In genomic region chr2:240249423-240250149, GRCh38 we compare ENCODE assay signal across 12 cellular contexts.
DNase-seq lines count a peak whose midpoint lies in the region; ATAC-seq and TF ChIP-seq lines count a peak whose summit lies in the region.
"Had no signal": no experiment of that assay in that cellular context is flagged by ENCODE, and none has a peak within 500 bp of the region (broad histone marks: within the 10 kb centered on the region; RNA-seq: fewer than 3 reads in every experiment).

No MANE protein-coding gene starts in this region.

- peak overlapping the region; percentile 68 for H2BK12ac ChIP-seq in neuronal stem cell (ENCODE audit: low read length)

- no peaks in the 10 kb centered on the region for H3K9me3 Mint-ChIP-seq in MCF 10A (ENCODE audit: unreplicated experiment)

- peak overlapping the region; percentile 1 for H3K9ac ChIP-seq in neuronal stem cell (ENCODE audit: low read depth, low read length, poor library complexity)

- WGBS in esophagus muscularis mucosa: 89% methylated on average over 17 of the region's 21 CpGs
- no CpG with 5 or more reads among the region's 21 CpGs for WGBS in neuronal stem cell (ENCODE audit: extremely low coverage in 2 of 2, insufficient read length in 2 of 2, insufficient replicate concordance in 1 of 2), 2 donors

- H3K36me3 ChIP-seq in breast epithelium (no peaks in the 10 kb centered on the region), esophagus muscularis mucosa (no peaks in the 10 kb centered on the region), neuronal stem cell (replicated peaks in 1 of 2; ENCODE audit: control insufficient read depth in 2 of 2, insufficient read depth in 2 of 2, low read length in 2 of 2) (no peaks in the 10 kb centered on the region), upper lobe of right lung (no peaks in the 10 kb centered on the region)

- peak overlapping the region; percentile 22 for H3K14ac ChIP-seq in neuronal stem cell (ENCODE audit: low read length)

- peak overlapping the region; percentile 25 for H3K23ac ChIP-seq in neuronal stem cell (ENCODE audit: low read depth, low read length, poor library complexity)

- TF ChIP-seq CTCF in breast epithelium (IDR thresholded peaks at IDR 0.05) (no peak), MCF 10A (IDR thresholded peaks at IDR 0.05; ENCODE audit: unreplicated experiment) (no peak), esophagus muscularis mucosa (IDR thresholded peaks at IDR 0.05) (no peak), upper lobe of right lung (IDR thresholded peaks at IDR 0.05) (no peak)

- H3K4me1 ChIP-seq in breast epithelium: peaks cover 5 to 10% of the 10 kb centered on the region in 2 donors
- H3K4me1 ChIP-seq in esophagus muscularis mucosa: peaks cover 30 to 39% (median 30%) of the 10 kb centered on the region in 4 donors
- peaks cover 28% of the 10 kb centered on the region in 2 donors for H3K4me1 ChIP-seq in neuronal stem cell (ENCODE audit: control insufficient read depth in 2 of 2, insufficient read depth in 1 of 2, low read depth in 1 of 2, low read length in 2 of 2)
- peaks cover 15% of the 10 kb centered on the region for H3K4me1 ChIP-seq in upper lobe of right lung

- POLR2A ChIA-PET in MCF 10A (lab: Yijun Ruan, JAX): no interaction called here

- H3K4ac ChIP-seq in neuronal stem cell (ENCODE audit: low read length): no peak overlapping the region

- H3K27me3 ChIP-seq in breast epithelium (no peaks in the 10 kb centered on the region), esophagus muscularis mucosa (peaks cover 0 to 45% (median 0%) of the 10 kb centered on the region in 4 donors), neuronal stem cell (ENCODE audit: control insufficient read depth in 3 of 3, insufficient read depth in 3 of 3, low read depth in 1 of 3, low read length in 3 of 3) (no peaks in the 10 kb centered on the region), upper lobe of right lung (no peaks in the 10 kb centered on the region)

- H4K91ac ChIP-seq in neuronal stem cell (ENCODE audit: low read depth, low read length, poor library complexity): peak overlapping the region; percentile 97

- no peak overlapping the region for H4K8ac ChIP-seq in neuronal stem cell (ENCODE audit: low read depth, low read length)

- H3K27ac Mint-ChIP-seq in MCF 10A (ENCODE audit: low read depth, unreplicated experiment): no peak overlapping the region

- no peaks in the 10 kb centered on the region for H3K79me1 ChIP-seq in neuronal stem cell (ENCODE audit: low read depth, low read length)

- no peak overlapping the region for H3K4me3 Mint-ChIP-seq in MCF 10A (ENCODE audit: unreplicated experiment)

- DNase-seq in breast epithelium (ENCODE audit: low spot score in 2 of 2) (peak in 1 of 2 donors; percentile 16), MCF 10A (ENCODE audit: unreplicated experiment) (no peak), esophagus muscularis mucosa (ENCODE audit: extremely low spot score) (peak; percentile 87), neuronal stem cell (ENCODE audit: low spot score) (no peak), upper lobe of right lung (peak; percentile 64), MV-4-11 (lab: John Stamatoyannopoulos, UW) (no peak)
- DNase-seq: activated CD4-positive, alpha-beta T cell treated with anti-CD3 and anti-CD28 coated beads for 4 hours; HCEC 1CT; MM.1S; NCI-H524 treated with DMSO at 0.1 percent for 48 hours had no signal

- TF ChIP-seq POLR2A in breast epithelium (IDR thresholded peaks at IDR 0.05): no peak
- no peak for TF ChIP-seq POLR2A in esophagus muscularis mucosa (IDR thresholded peaks at IDR 0.05; ENCODE audit: low read depth)

- peak overlapping the region; percentile 99 for H2BK15ac ChIP-seq in neuronal stem cell (ENCODE audit: low read length)

- CTCF ChIA-PET in MCF 10A (lab: Yijun Ruan, JAX): no interaction called here

- H2BK5ac ChIP-seq in neuronal stem cell (ENCODE audit: low read length): peak overlapping the region; percentile 33

- peak overlapping the region; percentile 97 for H3K18ac ChIP-seq in neuronal stem cell (ENCODE audit: low read length)

- ATAC-seq in upper lobe of right lung (no peak), GM21717 (IDR thresholded peaks at IDR 0.05; ENCODE audit: unreplicated experiment) (no peak), GM18511 (IDR thresholded peaks at IDR 0.05; ENCODE audit: unreplicated experiment) (no peak)

- TF ChIP-seq EP300 in esophagus muscularis mucosa (IDR thresholded peaks at IDR 0.05): no peak

- no peak overlapping the region for H3K4me2 ChIP-seq in neuronal stem cell (ENCODE audit: insufficient read depth, low read length, poor library complexity, severe bottlenecking)

- H3K4me1 Mint-ChIP-seq in MCF 10A (ENCODE audit: insufficient read depth, unreplicated experiment): no peaks in the 10 kb centered on the region

- BruUV-seq in MCF 10A (replicated peaks; lab: Mats Ljungman, UMichigan): no TSS peak

- peak overlapping the region; percentile 4 for H2BK120ac ChIP-seq in neuronal stem cell (ENCODE audit: low read depth, low read length)

- H2AK5ac ChIP-seq in neuronal stem cell (ENCODE audit: low read depth, low read length): peak overlapping the region; percentile 99

- H2AFZ ChIP-seq in neuronal stem cell (ENCODE audit: low read length): peak overlapping the region; percentile 45

- no peaks in the 10 kb centered on the region for H3K27me3 Mint-ChIP-seq in MCF 10A (ENCODE audit: insufficient read depth, unreplicated experiment)

- H3K27ac ChIP-seq in breast epithelium (peak overlapping the region; percentile 83 to 92), esophagus muscularis mucosa (replicated peaks in 1 of 4) (peak overlapping the region; percentile 62 to 81 (median 69)), neuronal stem cell (replicated peaks; ENCODE audit: low read length) (no peak overlapping the region), upper lobe of right lung (no peak overlapping the region)

- H3K4me3 ChIP-seq in breast epithelium: no peak overlapping the region
- no peak overlapping the region for H3K4me3 ChIP-seq in esophagus muscularis mucosa
- H3K4me3 ChIP-seq in neuronal stem cell (ENCODE audit: low read length in 2 of 2): no peak overlapping the region
- H3K4me3 ChIP-seq in upper lobe of right lung: no peak overlapping the region

- H3K9me3 ChIP-seq in breast epithelium (no peaks in the 10 kb centered on the region), esophagus muscularis mucosa (no peaks in the 10 kb centered on the region), neuronal stem cell (replicated peaks in 1 of 2; ENCODE audit: control insufficient read depth in 2 of 2, insufficient read depth in 1 of 2, low read depth in 1 of 2, low read length in 2 of 2) (no peaks in the 10 kb centered on the region), upper lobe of right lung (no peaks in the 10 kb centered on the region)

- H3K36me3 Mint-ChIP-seq in MCF 10A (ENCODE audit: insufficient read depth, unreplicated experiment): no peaks in the 10 kb centered on the region

- intact Hi-C loops in breast epithelium (cut with DNase I; ENCODE audit: low total_unique reads) (no loop called here), MCF 10A (cut with micrococcal nuclease) (no loop called here), esophagus muscularis mucosa (cut with DNase I) (no loop called here), upper lobe of right lung (cut with DNase I) (no loop called here)

Comparison
In these comparisons a context has a peak if more than half of its experiments do, and no peak if none do; other contexts are left out.
1. DNase-seq: peak in esophagus muscularis mucosa (single experiment) and upper lobe of right lung (single experiment); none in MCF 10A (single experiment), neuronal stem cell (single experiment) and MV-4-11 (single experiment).
2. H3K27ac ChIP-seq: peak in breast epithelium (2 of 2) and esophagus muscularis mucosa (4 of 4); none in neuronal stem cell (single experiment) and upper lobe of right lung (single experiment).